19 cellular contexts compared by ENCODE assay signal in genomic region chr12:62931481-62931880, GRCh38. TPM values are rescaled to one million over a fixed set of nuclear protein-coding genes. Genes with fewer than 3 reads are reported as not detected.
A peak's percentile ranks its signal among the peaks of the same experiment; 100 is the strongest.
DNase-seq lines count a peak whose midpoint lies in the region; TF ChIP-seq lines count a peak whose summit lies in the region.
"Had no signal": no experiment of that assay in that cellular context is flagged by ENCODE, and none has a peak within 500 bp of the region (broad histone marks: within the 10 kb centered on the region; RNA-seq: fewer than 3 reads in every experiment).

No MANE protein-coding gene starts in this region.

- in situ Hi-C loops in brain microvascular endothelial cell (cut with HindIII; ENCODE audit: low pct_ligation_motif_present, low sequenced_read_pairs) = no loop called here

- no peak overlapping the region for H3K9ac ChIP-seq in smooth muscle cell (ENCODE audit: low read depth)

- H2AFZ ChIP-seq in smooth muscle cell (ENCODE audit: low read depth) = no peak overlapping the region

- peaks cover 8% of the 10 kb centered on the region for H3K4me1 ChIP-seq in smooth muscle cell (ENCODE audit: low read depth)

- H3K27me3 ChIP-seq in dorsolateral prefrontal cortex = no peaks in the 10 kb centered on the region
- H3K27me3 ChIP-seq in smooth muscle cell (ENCODE audit: low read depth) = peaks cover 81% of the 10 kb centered on the region
- no peaks in the 10 kb centered on the region for H3K27me3 ChIP-seq in brain microvascular endothelial cell (replicated peaks)
- H3K27me3 ChIP-seq: gastrocnemius medialis, pancreas, thyroid gland had no signal

- no peaks in the 10 kb centered on the region for H3F3A ChIP-seq in smooth muscle cell (ENCODE audit: low read depth)

- DNase-seq in GF-D8 (lab: John Stamatoyannopoulos, UW) (peak; percentile 59), OCI-M1 (lab: John Stamatoyannopoulos, UW) (peak; percentile 17), dorsolateral prefrontal cortex (no peak), smooth muscle cell (lab: John Stamatoyannopoulos, UW; ENCODE audit: unreplicated experiment) (no peak), brain microvascular endothelial cell (no peak), retina (no peak)
- no peak for DNase-seq in activated CD4-positive, alpha-beta T cell treated with anti-CD3 and anti-CD28 coated beads, Interleukin-2, amount 50 U/mL, for 48 hours
- DNase-seq: activated B cell treated with CpG ODN at 0.5 μM for 24 hours; activated CD8-positive, alpha-beta T cell treated with anti-CD3 and anti-CD28 coated beads, Interleukin-2, amount 10 ng/mL, durations not matched to agents 7 days and 5 days; activated T-cell treated with anti-CD3 and anti-CD28 coated beads, Interleukin-2, amount 50 U/mL, for 1 hour; gastrocnemius medialis; MV-4-11; NCI-H1694; pancreas; SIG-M5; stimulated activated CD4-positive, alpha-beta T cell treated with anti-CD3 and anti-CD28 coated beads, Interleukin-1b, Interleukin-23, amount 100 ng/mL, for 48 hours; stimulated activated naive B cell treated with anti-CD40 and anti-IgM and Interleukin-4, amounts not matched to agents 10 μg/mL and 1 μg/mL and 100 μg/mL, for 72 hours; thyroid gland had no signal

- H3K36me3 ChIP-seq in smooth muscle cell (ENCODE audit: low read depth) (no peaks in the 10 kb centered on the region), brain microvascular endothelial cell (replicated peaks) (no peaks in the 10 kb centered on the region)
- H3K36me3 ChIP-seq: cardiac muscle cell, gastrocnemius medialis, pancreas, thyroid gland had no signal

- H3K79me2 ChIP-seq in smooth muscle cell (ENCODE audit: low read depth) = no peaks in the 10 kb centered on the region

- H3K27ac ChIP-seq in dorsolateral prefrontal cortex (peak overlapping the region in 57 of 59 donors; percentile 9 to 99 (median 95)), smooth muscle cell (ENCODE audit: low read depth) (peak overlapping the region; percentile 4), brain microvascular endothelial cell (no peak overlapping the region)
- H3K27ac ChIP-seq: cardiac muscle cell, gastrocnemius medialis, pancreas, thyroid gland had no signal

- no peaks in the 10 kb centered on the region for H3K9me3 ChIP-seq in smooth muscle cell (replicated peaks; ENCODE audit: low read depth)
- H3K9me3 ChIP-seq: gastrocnemius medialis, pancreas, thyroid gland had no signal

- peak overlapping the region in 33 of 59 donors; percentile 1 to 97 (median 80) for H3K4me3 ChIP-seq in dorsolateral prefrontal cortex
- H3K4me3 ChIP-seq in smooth muscle cell = no peak overlapping the region
- no peak overlapping the region for H3K4me3 ChIP-seq in brain microvascular endothelial cell (ENCODE audit: low read depth, low read length)
- H3K4me3 ChIP-seq: cardiac muscle cell, gastrocnemius medialis, pancreas, thyroid gland had no signal

- TF ChIP-seq CTCF in dorsolateral prefrontal cortex (IDR thresholded peaks at IDR 0.05 in 54 of 56, conservative IDR thresholded peaks at IDR 0.05 in 2 of 56; ENCODE audit: low read depth in 1 of 56, partially characterized antibody in 56 of 56) (no peak), smooth muscle cell (IDR thresholded peaks at IDR 0.05; ENCODE audit: borderline replicate concordance, insufficient read depth, poor library complexity, severe bottlenecking) (no peak), brain microvascular endothelial cell (IDR thresholded peaks at IDR 0.05; ENCODE audit: low read depth, low read length, missing control alignments) (no peak)

- no peak overlapping the region for H3K4me2 ChIP-seq in smooth muscle cell

- H4K20me1 ChIP-seq in smooth muscle cell (ENCODE audit: low read depth) = no peaks in the 10 kb centered on the region

- intact Hi-C loops in dorsolateral prefrontal cortex (cut with DNase I) = loop anchor here (5.0 to 10.0 kb wide), 3 partner anchors 69 to 327 kb away; no protein-coding TSS in a partner anchor

- WGBS in smooth muscle cell (ENCODE audit: low lambda C conversion rate) = 74% methylated on average over 3 of the region's 3 CpGs

RNA-seq across cellular contexts. Expression of gene PPM1H, which starts 3.5 kb away (rescaled TPM):
- total RNA-seq in dorsolateral prefrontal cortex (10 to 100 TPM; 33.6 to 75.1 (median 58.9) TPM), smooth muscle cell (3.6 and 4.4 TPM in 2 replicates)
- polyA plus RNA-seq in smooth muscle cell = 0.56 and 3.9 TPM in 2 replicates
- total RNA-seq: activated B cell treated with CpG ODN at 0.5 μM for 24 hours; activated CD8-positive, alpha-beta T cell treated with anti-CD3 and anti-CD28 coated beads, Interleukin-2, amount 10 ng/mL, durations not matched to agents 7 days and 5 days had no signal

Comparison
In these comparisons a context has a peak if more than half of its experiments do, and no peak if none do; other contexts are left out.
1. DNase-seq: peak in GF-D8 (single experiment) and OCI-M1 (single experiment); none in dorsolateral prefrontal cortex (0 of 10), smooth muscle cell (single experiment), brain microvascular endothelial cell (single experiment), retina (single experiment) and activated CD4-positive, alpha-beta T cell treated with anti-CD3 and anti-CD28 coated beads, Interleukin-2, amount 50 U/mL, for 48 hours (0 of 2).
2. H3K4me3 ChIP-seq: peak in dorsolateral prefrontal cortex (33 of 59); none in smooth muscle cell (single experiment) and brain microvascular endothelial cell (single experiment).